Comparison of ENCODE assay signal across 8 cellular contexts in genomic region chr16:24645739-24646645, GRCh38.
DNase-seq lines count a peak whose midpoint lies in the region; ATAC-seq and TF ChIP-seq lines count a peak whose summit lies in the region.
"Had no signal": no experiment of that assay in that cellular context is flagged by ENCODE, and none has a peak within 500 bp of the region (broad histone marks: within the 10 kb centered on the region; RNA-seq: fewer than 3 reads in every experiment).

No MANE protein-coding gene starts in this region.

- H3K9ac ChIP-seq in adipocyte (ENCODE audit: low read length), result peak overlapping the region; percentile 32
- H3K9ac ChIP-seq in subcutaneous abdominal adipose tissue (ENCODE audit: low read length in 5 of 5), result no peak overlapping the region

- H3K36me3 ChIP-seq in adipocyte (ENCODE audit: control insufficient read depth, insufficient read depth, low read length, severe bottlenecking), result no peaks in the 10 kb centered on the region
- no peaks in the 10 kb centered on the region for H3K36me3 ChIP-seq in subcutaneous abdominal adipose tissue (ENCODE audit: control insufficient read depth in 5 of 5, insufficient read depth in 5 of 5, low read length in 5 of 5)

- H3K4me3 ChIP-seq in adipocyte (ENCODE audit: low read length) (no peak overlapping the region), subcutaneous abdominal adipose tissue (ENCODE audit: low read depth in 1 of 5, low read length in 5 of 5) (no peak overlapping the region)

- TF ChIP-seq CTCF in GM13977 (IDR thresholded peaks at IDR 0.05; ENCODE audit: extremely low read depth, insufficient read depth, missing control alignments), result no peak

- in situ Hi-C loops in GM13977 (cut with MboI; ENCODE audit: low pct_unique_long_range_greater_than_20kb, low sequenced_read_pairs, unreplicated experiment), result no loop called here

- DNase-seq in HPDE6-E6E7 (ENCODE audit: extremely low spot score), result peak; percentile 85
- DNase-seq in adipocyte (ENCODE audit: low read depth), result peak; percentile 99
- DNase-seq in left cardiac atrium, result no peak
- DNase-seq in T-helper 9 cell, result no peak
- no peak for DNase-seq in GM13977 (ENCODE audit: low spot score)
- DNase-seq: activated B cell treated with CpG ODN at 0.5 μM for 24 hours had no signal

- peak overlapping the region; percentile 22 for H3K27ac ChIP-seq in subcutaneous abdominal adipose tissue (ENCODE audit: low read depth, low read length)

- H3K4me1 ChIP-seq in adipocyte (ENCODE audit: control insufficient read depth, insufficient read depth, low read length) (peaks cover 11% of the 10 kb centered on the region), subcutaneous abdominal adipose tissue (ENCODE audit: control insufficient read depth in 5 of 5, insufficient read depth in 5 of 5, low read length in 5 of 5) (peaks cover 0 to 4% (median 0%) of the 10 kb centered on the region in 5 donors)

- H3K9me3 ChIP-seq in adipocyte (ENCODE audit: control insufficient read depth, low read length), result no peaks in the 10 kb centered on the region
- no peaks in the 10 kb centered on the region for H3K9me3 ChIP-seq in subcutaneous abdominal adipose tissue (ENCODE audit: control insufficient read depth in 5 of 5, low read length in 5 of 5)

- ATAC-seq in left cardiac atrium (peak; percentile 41 to 98), HG03045 (IDR thresholded peaks at IDR 0.05; ENCODE audit: unreplicated experiment) (no peak)

- H3K27me3 ChIP-seq in adipocyte (replicated peaks; ENCODE audit: control insufficient read depth, insufficient read depth, low read length) (no peaks in the 10 kb centered on the region), subcutaneous abdominal adipose tissue (ENCODE audit: control insufficient read depth in 5 of 5, insufficient read depth in 4 of 5, low read length in 5 of 5) (no peaks in the 10 kb centered on the region)

- intact Hi-C loops in left cardiac atrium (cut with DNase I), result no loop called here

Comparison
In these comparisons a context has a peak if more than half of its experiments do, and no peak if none do; other contexts are left out.
1. DNase-seq: peak in HPDE6-E6E7 (single experiment) and adipocyte (single experiment); none in left cardiac atrium (single experiment), T-helper 9 cell (single experiment) and GM13977 (single experiment).